Comparison of ENCODE assay signal across 1 cellular context in genomic region chr6:99604161-99605073, GRCh38.
TF ChIP-seq lines count a peak whose summit lies in the region.

No MANE protein-coding gene starts in this region.

TF ChIP-seq in HepG2, 621 proteins besides CTCF, POLR2A, EP300 and RAD21:
- TF ChIP-seq JDP2 (CRISPR knock-in tag; IDR thresholded peaks at IDR 0.05; ENCODE audit: borderline replicate concordance), result no peak
- TF ChIP-seq DDIT3 (CRISPR knock-in tag; IDR thresholded peaks at IDR 0.05), result no peak
- TF ChIP-seq DR1 (CRISPR knock-in tag; IDR thresholded peaks at IDR 0.05), result no peak
- TF ChIP-seq CBX2 (IDR thresholded peaks at IDR 0.05; ENCODE audit: low read depth, low read length), result peak; percentile 90
- TF ChIP-seq CBX2 (CRISPR knock-in tag; IDR thresholded peaks at IDR 0.05; ENCODE audit: low read depth), result no peak
- TF ChIP-seq ZNF7 (CRISPR knock-in tag; IDR thresholded peaks at IDR 0.05), result no peak
TF ChIP-seq in HepG2: peak in this region for 1.
